8 cellular contexts compared by ENCODE assay signal in the genomic region with DNA sequence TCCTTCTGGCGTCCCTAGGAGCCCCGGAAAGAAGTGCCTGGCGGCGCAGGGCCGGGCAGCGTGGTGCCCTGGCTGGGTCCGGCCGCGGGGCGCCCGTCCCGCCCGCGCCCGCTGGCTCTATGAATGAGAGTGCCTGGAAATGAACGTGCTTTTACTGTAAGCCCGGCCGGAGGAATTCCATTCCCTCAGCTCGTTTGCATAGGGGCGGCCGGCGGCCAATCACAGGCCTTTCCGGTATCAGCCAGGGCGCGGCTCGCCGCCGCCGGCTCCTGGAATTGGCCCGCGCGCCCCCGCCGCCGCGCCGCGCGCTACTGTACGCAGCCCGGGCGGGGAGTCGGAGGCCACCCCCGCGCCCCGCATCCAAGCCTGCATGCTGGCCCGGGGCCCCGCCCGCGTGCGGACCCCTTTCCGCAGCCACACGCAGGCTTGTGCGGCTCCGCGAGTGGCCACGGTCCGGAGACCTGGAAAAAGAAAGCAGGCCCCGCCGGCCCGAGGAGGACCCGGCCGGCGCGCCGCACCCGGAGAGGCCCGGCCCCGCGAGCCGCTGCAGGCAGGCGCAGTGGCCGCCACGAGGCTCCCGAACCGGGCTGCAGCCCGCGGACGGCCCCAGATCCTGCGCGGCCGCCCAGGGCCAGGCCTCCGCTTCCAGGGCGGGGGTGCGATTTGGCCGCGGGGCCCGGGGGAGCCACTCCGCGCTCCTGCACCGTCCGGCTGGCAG.
DNase-seq lines count a peak whose midpoint lies in the region; TF ChIP-seq lines count a peak whose summit lies in the region.

No MANE protein-coding gene starts in this region.

- H2AFZ ChIP-seq in neural progenitor cell (replicated peaks), result peak overlapping the region; percentile 87

- H3K4me3 Mint-ChIP-seq in neural progenitor cell, result peak overlapping the region; percentile 83

- H3K27ac ChIP-seq in RWPE1 (peak overlapping the region; percentile 96), neural progenitor cell (no peak overlapping the region), stomach (peak overlapping the region; percentile 91 to 100 (median 97))

- H3K4me1 Mint-ChIP-seq in neural progenitor cell, result peaks cover 24% of the 10 kb centered on the region

- peaks cover 40% of the 10 kb centered on the region for H3F3A ChIP-seq in neural progenitor cell (ENCODE audit: low read depth)

- no peak for TF ChIP-seq EP300 in stomach (IDR thresholded peaks at IDR 0.05)

- H3K36me3 ChIP-seq in neural progenitor cell, result no peaks in the 10 kb centered on the region
- H3K36me3 ChIP-seq in stomach, result no peaks in the 10 kb centered on the region

- DNase-seq in Daoy (ENCODE audit: low read depth), result peak; percentile 98
- peak; percentile 94 for DNase-seq in H4 (ENCODE audit: low spot score)
- peak; percentile 79 for DNase-seq in LNCaP clone FGC (ENCODE audit: low read depth)
- peak; percentile 94 for DNase-seq in RWPE1 (ENCODE audit: low spot score)
- DNase-seq in activated effector memory CD4-positive, alpha-beta T cell treated with Interleukin-2 at 50 U/mL for 16 hours, result peak; percentile 66
- DNase-seq in foreskin fibroblast, result peak; percentile 97 to 98
- peak; percentile 96 for DNase-seq in neural progenitor cell (ENCODE audit: low spot score)
- DNase-seq in stomach, result peak; percentile 97

- peak overlapping the region; percentile 55 for H3K4me3 ChIP-seq in LNCaP clone FGC (ENCODE audit: low read depth, low read length)
- peak overlapping the region; percentile 79 to 93 for H3K4me3 ChIP-seq in foreskin fibroblast (ENCODE audit: low read depth in 1 of 2, low read length in 2 of 2)
- H3K4me3 ChIP-seq in neural progenitor cell, result peak overlapping the region; percentile 62
- peak overlapping the region; percentile 58 to 73 (median 72) for H3K4me3 ChIP-seq in stomach

- H3K36me3 Mint-ChIP-seq in neural progenitor cell, result no peaks in the 10 kb centered on the region

- H3K27me3 ChIP-seq in neural progenitor cell (peaks cover 99% of the 10 kb centered on the region), stomach (peaks cover 0 to 68% (median 21%) of the 10 kb centered on the region in 3 donors)

- H3K79me2 ChIP-seq in neural progenitor cell (ENCODE audit: low read depth), result no peaks in the 10 kb centered on the region

- peaks cover 26% of the 10 kb centered on the region for H3K4me1 ChIP-seq in neural progenitor cell
- peaks cover 15 to 53% (median 29%) of the 10 kb centered on the region in 4 donors for H3K4me1 ChIP-seq in stomach

- no peak overlapping the region for H3K9ac ChIP-seq in neural progenitor cell

- 0 to 1% (median 0%) methylated on average over 37 to 92 of the region's 92 CpGs for WGBS in stomach, 5 donors

- no peak for TF ChIP-seq CTCF in LNCaP clone FGC (IDR thresholded peaks at IDR 0.05; ENCODE audit: control insufficient read depth, extremely low read depth, insufficient read depth)
- TF ChIP-seq CTCF in RWPE1 (conservative IDR thresholded peaks at IDR 0.05; ENCODE audit: low read depth), result no peak
- no peak for TF ChIP-seq CTCF in foreskin fibroblast (IDR thresholded peaks at IDR 0.05; ENCODE audit: low read depth, low read length)
- TF ChIP-seq CTCF in neural progenitor cell (IDR thresholded peaks at IDR 0.05), result no peak
- no peak for TF ChIP-seq CTCF in stomach (IDR thresholded peaks at IDR 0.05)

- no peaks in the 10 kb centered on the region for H3K9me3 Mint-ChIP-seq in neural progenitor cell

- peak in 1 of 4 donors; percentile 69 for TF ChIP-seq POLR2A in stomach (IDR thresholded peaks at IDR 0.05)

- POLR2A ChIA-PET in RWPE1 (lab: Yijun Ruan, JAX; ENCODE audit: low non-redundant PET), result interaction anchor here (0.6 to 1.8 kb wide), 5 partner anchors 22 to 517 kb away, joined by 3 to 9 read pairs (median 5); no protein-coding TSS in a partner anchor

- CTCF ChIA-PET in RWPE1 (lab: Yijun Ruan, JAX), result interaction anchor here (0.6 to 2.1 kb wide), 4 partner anchors 512 to 1139 kb away, joined by 3 to 22 read pairs (median 10); no protein-coding TSS in a partner anchor

- intact Hi-C loops in stomach (cut with DNase I; ENCODE audit: low total_unique reads), result no loop called here

- peak overlapping the region; percentile 99 for H3K4me2 ChIP-seq in neural progenitor cell

- H4K20me1 ChIP-seq in neural progenitor cell (ENCODE audit: low read depth), result peaks cover 53% of the 10 kb centered on the region

- no peaks in the 10 kb centered on the region for H3K9me3 ChIP-seq in neural progenitor cell (ENCODE audit: low read depth)
- no peaks in the 10 kb centered on the region for H3K9me3 ChIP-seq in stomach

- H3K27ac Mint-ChIP-seq in neural progenitor cell, result no peak overlapping the region

- peaks cover 59% of the 10 kb centered on the region for H3K27me3 Mint-ChIP-seq in neural progenitor cell (ENCODE audit: insufficient read depth, low read depth)
